Comparison of ENCODE assay signal across 23 cellular contexts in genomic region chr14:68216957-68217356, GRCh38.
DNase-seq lines count a peak whose midpoint lies in the region; ATAC-seq and TF ChIP-seq lines count a peak whose summit lies in the region.
"Had no signal": no experiment of that assay in that cellular context is flagged by ENCODE, and none has a peak within 500 bp of the region (broad histone marks: within the 10 kb centered on the region; RNA-seq: fewer than 3 reads in every experiment).

No MANE protein-coding gene starts in this region.

- peaks cover 43% of the 10 kb centered on the region for H3K4me1 Mint-ChIP-seq in stimulated activated naive CD8-positive, alpha-beta T cell treated with anti-CD3 and anti-CD28 coated beads, Interleukin-15, Interleukin-2, amounts not matched to agents 100 ng/mL and 50 ng/mL, for 24 hours (ENCODE audit: low read depth)
- peaks cover 38% of the 10 kb centered on the region for H3K4me1 Mint-ChIP-seq in stimulated activated naive CD8-positive, alpha-beta T cell treated with anti-CD3 and anti-CD28 coated beads, Interleukin-15, amount 100 ng/mL, for 72 hours
- H3K4me1 Mint-ChIP-seq: CD4-positive, CD25-positive, alpha-beta regulatory T cell had no signal

- H3K9me3 Mint-ChIP-seq in stimulated activated naive CD8-positive, alpha-beta T cell treated with anti-CD3 and anti-CD28 coated beads, Interleukin-15, Interleukin-2, amounts not matched to agents 100 ng/mL and 50 ng/mL, for 24 hours: peaks cover 9% of the 10 kb centered on the region
- peaks cover 0 to 9% of the 10 kb centered on the region in 2 donors for H3K9me3 Mint-ChIP-seq in stimulated activated naive CD8-positive, alpha-beta T cell treated with anti-CD3 and anti-CD28 coated beads, Interleukin-15, amount 100 ng/mL, for 72 hours
- H3K9me3 Mint-ChIP-seq: IgD-negative memory B cell had no signal

- H3K18ac ChIP-seq in mesendoderm (ENCODE audit: low read length): no peak overlapping the region

- H2BK15ac ChIP-seq in mesendoderm (replicated peaks; ENCODE audit: low read depth): no peak overlapping the region

- no peaks in the 10 kb centered on the region for H3K27me3 ChIP-seq in mesendoderm (ENCODE audit: insufficient read depth, low read length, poor library complexity)
- H3K27me3 ChIP-seq in sigmoid colon: no peaks in the 10 kb centered on the region
- no peaks in the 10 kb centered on the region for H3K27me3 ChIP-seq in uterus
- H3K27me3 ChIP-seq in right cardiac atrium (ENCODE audit: control insufficient read depth, insufficient read depth): no peaks in the 10 kb centered on the region
- H3K27me3 ChIP-seq: BE2C had no signal

- no peak overlapping the region for H3K4me3 Mint-ChIP-seq in stimulated activated naive CD8-positive, alpha-beta T cell treated with anti-CD3 and anti-CD28 coated beads, Interleukin-15, Interleukin-2, amounts not matched to agents 100 ng/mL and 50 ng/mL, for 24 hours
- H3K4me3 Mint-ChIP-seq in stimulated activated naive CD8-positive, alpha-beta T cell treated with anti-CD3 and anti-CD28 coated beads, Interleukin-15, amount 100 ng/mL, for 72 hours: no peak overlapping the region
- H3K4me3 Mint-ChIP-seq: CD4-positive, CD25-positive, alpha-beta regulatory T cell; IgD-negative memory B cell had no signal

- H3K4me3 ChIP-seq in mesendoderm (ENCODE audit: low read length) (no peak overlapping the region), sigmoid colon (no peak overlapping the region), uterus (no peak overlapping the region), right cardiac atrium (ENCODE audit: low read length) (no peak overlapping the region)
- H3K4me3 ChIP-seq: GM12878, GM23248 had no signal

- TF ChIP-seq EP300 in sigmoid colon (IDR thresholded peaks at IDR 0.05): no peak

- H3K27ac Mint-ChIP-seq in stimulated activated naive CD8-positive, alpha-beta T cell treated with anti-CD3 and anti-CD28 coated beads, Interleukin-15, Interleukin-2, amounts not matched to agents 100 ng/mL and 50 ng/mL, for 24 hours: peak overlapping the region; percentile 43
- no peak overlapping the region for H3K27ac Mint-ChIP-seq in stimulated activated naive CD8-positive, alpha-beta T cell treated with anti-CD3 and anti-CD28 coated beads, Interleukin-15, amount 100 ng/mL, for 72 hours
- H3K27ac Mint-ChIP-seq: CD4-positive, CD25-positive, alpha-beta regulatory T cell had no signal

- H3K79me2 ChIP-seq in mesendoderm (ENCODE audit: control insufficient read depth, insufficient read depth, low read length): no peaks in the 10 kb centered on the region

- no CpG with 5 or more reads among the region's 3 CpGs for WGBS in mesendoderm (ENCODE audit: extremely low coverage, insufficient coverage, low lambda C conversion rate)
- WGBS in sigmoid colon, 2 donors: 93 to 95% methylated on average over 3 of the region's 3 CpGs
- WGBS in right cardiac atrium: 96% methylated on average over 3 of the region's 3 CpGs

- H2BK120ac ChIP-seq in mesendoderm (ENCODE audit: low read depth, low read length): no peak overlapping the region

- no peak overlapping the region for H4K8ac ChIP-seq in mesendoderm (ENCODE audit: low read depth, low read length)

- H3K4ac ChIP-seq in mesendoderm (ENCODE audit: low read depth, low read length): no peak overlapping the region

- H3K36me3 Mint-ChIP-seq in stimulated activated naive CD8-positive, alpha-beta T cell treated with anti-CD3 and anti-CD28 coated beads, Interleukin-15, Interleukin-2, amounts not matched to agents 100 ng/mL and 50 ng/mL, for 24 hours (ENCODE audit: low read depth): no peaks in the 10 kb centered on the region
- H3K36me3 Mint-ChIP-seq: CD4-positive, CD25-positive, alpha-beta regulatory T cell had no signal

- H3K9me3 ChIP-seq in sigmoid colon (no peaks in the 10 kb centered on the region), uterus (no peaks in the 10 kb centered on the region), right cardiac atrium (ENCODE audit: control insufficient read depth, low read length) (no peaks in the 10 kb centered on the region)
- H3K9me3 ChIP-seq: BE2C had no signal

- H3K4me1 ChIP-seq in mesendoderm (ENCODE audit: control insufficient read depth, low read depth, low read length) (peaks cover 5% of the 10 kb centered on the region), sigmoid colon (peaks cover 0 to 58% (median 28%) of the 10 kb centered on the region in 4 donors), uterus (peaks cover 0 to 15% of the 10 kb centered on the region in 2 donors), right cardiac atrium (ENCODE audit: control insufficient read depth, insufficient read depth, low read length) (no peaks in the 10 kb centered on the region)
- H3K4me1 ChIP-seq: BE2C had no signal

- intact Hi-C loops in sigmoid colon (cut with DNase I): no loop called here
- intact Hi-C loops in uterus (cut with DNase I; ENCODE audit: low total_unique reads): no loop called here
- intact Hi-C loops in right cardiac atrium (cut with DNase I): no loop called here

- no peak overlapping the region for H3K4me2 ChIP-seq in mesendoderm (ENCODE audit: low read length)

- TF ChIP-seq POLR2A in sigmoid colon (IDR thresholded peaks at IDR 0.05): no peak
- TF ChIP-seq POLR2A in uterus (IDR thresholded peaks at IDR 0.05): no peak

- H3K27ac ChIP-seq in mesendoderm (ENCODE audit: low read depth, low read length) (no peak overlapping the region), sigmoid colon (peak overlapping the region in 3 of 4 donors; percentile 47 to 62 (median 56)), uterus (peak overlapping the region; percentile 82 to 90), right cardiac atrium (ENCODE audit: low read length) (no peak overlapping the region)
- H3K27ac ChIP-seq: GM23248 had no signal

- H3K27me3 Mint-ChIP-seq in stimulated activated naive CD8-positive, alpha-beta T cell treated with anti-CD3 and anti-CD28 coated beads, Interleukin-15, Interleukin-2, amounts not matched to agents 100 ng/mL and 50 ng/mL, for 24 hours: no peaks in the 10 kb centered on the region
- H3K27me3 Mint-ChIP-seq in stimulated activated naive CD8-positive, alpha-beta T cell treated with anti-CD3 and anti-CD28 coated beads, Interleukin-15, amount 100 ng/mL, for 72 hours: no peaks in the 10 kb centered on the region
- H3K27me3 Mint-ChIP-seq: CD4-positive, CD25-positive, alpha-beta regulatory T cell; IgD-negative memory B cell had no signal

- H4K5ac ChIP-seq in mesendoderm (ENCODE audit: low read length): no peak overlapping the region

- no peak for ATAC-seq in stimulated activated naive CD8-positive, alpha-beta T cell treated with anti-CD3 and anti-CD28 coated beads, Interleukin-15, amount 100 ng/mL, for 72 hours
- ATAC-seq in right cardiac atrium: no peak
- ATAC-seq: GM12878, HCT116, Right ventricle myocardium inferior had no signal

- no peak overlapping the region for H2BK5ac ChIP-seq in mesendoderm (ENCODE audit: low read length)

- no peak overlapping the region for H3K56ac ChIP-seq in mesendoderm (ENCODE audit: low read length)

- no peak overlapping the region for H3K23ac ChIP-seq in mesendoderm (ENCODE audit: low read length)

- no peak overlapping the region for H3K9ac ChIP-seq in mesendoderm (ENCODE audit: low read length)
- H3K9ac ChIP-seq: GM23248 had no signal

- DNase-seq in stimulated activated naive CD8-positive, alpha-beta T cell treated with anti-CD3 and anti-CD28 coated beads, Interleukin-15, amount 100 ng/mL, for 72 hours: no peak
- peak; percentile 74 for DNase-seq in mesendoderm
- DNase-seq in sigmoid colon: no peak
- DNase-seq in uterus: no peak
- DNase-seq in right cardiac atrium: no peak
- no peak for DNase-seq in midbrain (lab: John Stamatoyannopoulos, UW)
- no peak for DNase-seq in NCI-H226
- DNase-seq: BE2C; CD4-positive, CD25-positive, alpha-beta regulatory T cell; COR-L47; GM23248; Karpas-422; NCI-H1048; NCI-H1436; NCI-H1930; NCI-H2171; NCI-H748 treated with DMSO at 0.1 percent for 48 hours; NK-92 treated with Interleukin-12 subunit alpha and Interleukin-12 subunit beta, amount 100 ng/mL, for 24 hours had no signal

- TF ChIP-seq CTCF in sigmoid colon (IDR thresholded peaks at IDR 0.05): no peak
- no peak for TF ChIP-seq CTCF in uterus (IDR thresholded peaks at IDR 0.05)

- H2AK5ac ChIP-seq in mesendoderm (ENCODE audit: low read length): no peak overlapping the region

- no peaks in the 10 kb centered on the region for H3K36me3 ChIP-seq in mesendoderm (ENCODE audit: control insufficient read depth, insufficient read depth, low read length)
- H3K36me3 ChIP-seq in sigmoid colon: no peaks in the 10 kb centered on the region
- no peaks in the 10 kb centered on the region for H3K36me3 ChIP-seq in uterus
- H3K36me3 ChIP-seq: BE2C had no signal

- H3K79me1 ChIP-seq in mesendoderm (ENCODE audit: low read length): no peaks in the 10 kb centered on the region

Comparison
In these comparisons a context has a peak if more than half of its experiments do, and no peak if none do; other contexts are left out.
1. H3K27ac ChIP-seq: peak in sigmoid colon (3 of 4) and uterus (2 of 2); none in mesendoderm (single experiment) and right cardiac atrium (single experiment).